ENCODE assay signal across 22 cellular contexts in the genomic region with DNA sequence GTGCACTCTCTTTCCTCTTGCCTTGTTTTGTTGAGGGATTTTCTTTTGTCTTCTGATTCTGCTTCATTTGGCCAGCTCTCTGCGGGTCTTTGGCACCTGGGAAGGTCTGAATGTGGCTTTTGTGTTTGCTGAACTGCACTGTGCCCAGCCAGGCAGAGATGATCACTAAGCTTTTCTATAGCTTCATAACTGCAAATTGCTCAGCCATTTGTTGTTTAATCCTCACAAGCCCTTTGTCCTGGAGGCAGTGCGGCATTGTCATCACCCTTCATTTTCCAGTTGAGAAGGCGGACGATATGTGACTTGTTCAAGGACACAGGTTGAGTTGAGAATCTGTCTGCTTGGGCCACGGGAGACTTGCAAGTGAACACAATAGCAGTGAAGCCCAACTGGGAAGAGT. TPM values are rescaled to one million over a fixed set of nuclear protein-coding genes. Genes with fewer than 3 reads are reported as not detected.
A peak's percentile ranks its signal among the peaks of the same experiment; 100 is the strongest.
DNase-seq lines count a peak whose midpoint lies in the region; ATAC-seq and TF ChIP-seq lines count a peak whose summit lies in the region.
"Had no signal": no experiment of that assay in that cellular context is flagged by ENCODE, and none has a peak within 500 bp of the region (broad histone marks: within the 10 kb centered on the region; RNA-seq: fewer than 3 reads in every experiment).

No MANE protein-coding gene starts in this region.

- peaks cover 35% of the 10 kb centered on the region for H3F3A ChIP-seq in neural progenitor cell (ENCODE audit: low read depth)

- peaks cover 3% of the 10 kb centered on the region; the same call in 1 of the 2 replicates for H3K27me3 ChIP-seq in HAP-1 (ENCODE audit: low read depth)
- H3K27me3 ChIP-seq in WERI-Rb-1 (ENCODE audit: insufficient read depth, low read depth, severe bottlenecking) = no peaks in the 10 kb centered on the region
- H3K27me3 ChIP-seq in ectodermal cell (ENCODE audit: control insufficient read depth, insufficient read depth, low read length, poor library complexity, severe bottlenecking) = no peaks in the 10 kb centered on the region
- no peaks in the 10 kb centered on the region for H3K27me3 ChIP-seq in neural progenitor cell

- peaks cover 16% of the 10 kb centered on the region for H3K36me3 Mint-ChIP-seq in neural progenitor cell
- H3K36me3 Mint-ChIP-seq: CD4-positive, alpha-beta memory T cell had no signal

- no peak overlapping the region for H3K27ac ChIP-seq in WERI-Rb-1
- peak overlapping the region; percentile 86 for H3K27ac ChIP-seq in ectodermal cell (ENCODE audit: insufficient read depth, low read depth, low read length, poor library complexity, severe bottlenecking)
- peak overlapping the region; percentile 92 for H3K27ac ChIP-seq in neural progenitor cell
- H3K27ac ChIP-seq: A549 had no signal

- DNase-seq in HAP-1 (ENCODE audit: low spot score in 2 of 2) = peak; percentile 70 to 74
- peak; percentile 23 for DNase-seq in WERI-Rb-1
- peak; percentile 94 for DNase-seq in neural progenitor cell (ENCODE audit: low spot score)
- no peak for DNase-seq in stimulated activated CD4-positive, alpha-beta T cell treated with anti-CD3 and anti-CD28 coated beads, Interleukin-12 subunit alpha, Interleukin-12 subunit beta, amount 100 ng/mL, for 4 hours
- no peak for DNase-seq in left lobe of liver (ENCODE audit: low spot score)
- no peak for DNase-seq in left colon
- DNase-seq: 8988T; ACHN; C1 segment of cervical spinal cord; Calu3; CD4-positive, alpha-beta memory T cell; COR-L47; DMS53; DMS79 treated with DMSO at 0.1 percent for 48 hours; GF-D8; GOT3; HCEC 1CT had no signal

- no peak overlapping the region for H3K9ac ChIP-seq in neural progenitor cell

- no peak overlapping the region for H2AFZ ChIP-seq in neural progenitor cell (replicated peaks)

- H3K36me3 ChIP-seq in HAP-1 (replicated peaks) = no peaks in the 10 kb centered on the region
- H3K36me3 ChIP-seq in WERI-Rb-1 = no peaks in the 10 kb centered on the region
- H3K36me3 ChIP-seq in ectodermal cell (ENCODE audit: control insufficient read depth, insufficient read depth, low read length) = no peaks in the 10 kb centered on the region
- H3K36me3 ChIP-seq in neural progenitor cell = peaks cover 4% of the 10 kb centered on the region

- H3K4me3 ChIP-seq in HAP-1 (no peak overlapping the region), WERI-Rb-1 (ENCODE audit: low read depth, low read length) (no peak overlapping the region), ectodermal cell (ENCODE audit: insufficient read depth, low read depth, low read length) (no peak overlapping the region), neural progenitor cell (no peak overlapping the region)
- H3K4me3 ChIP-seq: A549 had no signal

- no peaks in the 10 kb centered on the region for H3K9me3 ChIP-seq in HAP-1
- H3K9me3 ChIP-seq in WERI-Rb-1 (ENCODE audit: severe bottlenecking) = peaks cover 3% of the 10 kb centered on the region
- H3K9me3 ChIP-seq in ectodermal cell (ENCODE audit: control insufficient read depth, low read length) = no peaks in the 10 kb centered on the region
- H3K9me3 ChIP-seq in neural progenitor cell (ENCODE audit: low read depth) = no peaks in the 10 kb centered on the region
- H3K9me3 ChIP-seq: A549 had no signal

- ATAC-seq in GM19324 (IDR thresholded peaks at IDR 0.05; ENCODE audit: low FRiP score, unreplicated experiment) (no peak), left lobe of liver (no peak), left colon (no peak)
- ATAC-seq: A549 had no signal

- no peaks in the 10 kb centered on the region for H3K79me2 ChIP-seq in neural progenitor cell (ENCODE audit: low read depth)

- H3K4me1 ChIP-seq in HAP-1 (peaks cover 6% of the 10 kb centered on the region; the same call in 1 of the 2 replicates), ectodermal cell (ENCODE audit: control insufficient read depth, insufficient read depth, low read length) (peaks cover 13% of the 10 kb centered on the region), neural progenitor cell (peaks cover 71% of the 10 kb centered on the region)
- H3K4me1 ChIP-seq: A549 had no signal

- peak overlapping the region; percentile 66 for H3K4me2 ChIP-seq in neural progenitor cell
- H3K4me2 ChIP-seq: A549 had no signal

- H4K20me1 ChIP-seq in neural progenitor cell (ENCODE audit: low read depth) = no peaks in the 10 kb centered on the region

- H3K4me3 Mint-ChIP-seq in neural progenitor cell = no peak overlapping the region
- H3K4me3 Mint-ChIP-seq: CD4-positive, alpha-beta memory T cell had no signal

- peaks cover 16% of the 10 kb centered on the region for H3K4me1 Mint-ChIP-seq in neural progenitor cell
- H3K4me1 Mint-ChIP-seq: CD4-positive, alpha-beta memory T cell had no signal

- peaks cover 3% of the 10 kb centered on the region for H3K27me3 Mint-ChIP-seq in neural progenitor cell (ENCODE audit: insufficient read depth, low read depth)

- in situ Hi-C loops in HAP-1 (cut with MboI; ENCODE audit: low sequenced_read_pairs) = no loop called here

- intact Hi-C loops in left colon (cut with DNase I, micrococcal nuclease) = no loop called here

- TF ChIP-seq CTCF in WERI-Rb-1 (IDR thresholded peaks at IDR 0.05; ENCODE audit: low read depth, low read length) (no peak), neural progenitor cell (IDR thresholded peaks at IDR 0.05) (no peak)

- H3K27ac Mint-ChIP-seq in neural progenitor cell = no peak overlapping the region
- H3K27ac Mint-ChIP-seq: CD4-positive, alpha-beta memory T cell had no signal

- 75 to 79% methylated on average over 5 of the region's 5 CpGs for WGBS in ectodermal cell, 2 experiments

- H3K9me3 Mint-ChIP-seq in neural progenitor cell = peaks cover 11% of the 10 kb centered on the region

RNA-seq across cellular contexts. Expression of gene SFRP2, which starts 46.0 kb away (rescaled TPM):
- polyA plus RNA-seq in ectodermal cell (2013, experiment 1 of 4) = 261 TPM
- 349 TPM for polyA plus RNA-seq in ectodermal cell (2013, experiment 2 of 4)
- polyA plus RNA-seq in ectodermal cell (2013, experiment 3 of 4) = 273 TPM
- 302 TPM for polyA plus RNA-seq in ectodermal cell (2013, experiment 4 of 4)
- 86.1 and 123 TPM in 2 replicates for total RNA-seq in neural progenitor cell (ENCODE audit: low replicate concordance)
- total RNA-seq in left lobe of liver = 0.55 TPM
- 10 to 100 TPM in 1 of 2 donors, 1 to 10 TPM in 1; 7.8 to 49.3 TPM for total RNA-seq in left colon
- total RNA-seq: Calu3; CD4-positive, alpha-beta memory T cell; Daoy; G401 had no signal
- polyA plus RNA-seq: A549; CD4-positive, alpha-beta memory T cell had no signal

Comparison
In these comparisons a context has a peak if more than half of its experiments do, and no peak if none do; other contexts are left out.
1. DNase-seq: peak in HAP-1 (2 of 2), WERI-Rb-1 (single experiment) and neural progenitor cell (single experiment); none in stimulated activated CD4-positive, alpha-beta T cell treated with anti-CD3 and anti-CD28 coated beads, Interleukin-12 subunit alpha, Interleukin-12 subunit beta, amount 100 ng/mL, for 4 hours (single experiment), left lobe of liver (single experiment) and left colon (0 of 2).